ENCODE assay signal across 27 cellular contexts in the genomic region with DNA sequence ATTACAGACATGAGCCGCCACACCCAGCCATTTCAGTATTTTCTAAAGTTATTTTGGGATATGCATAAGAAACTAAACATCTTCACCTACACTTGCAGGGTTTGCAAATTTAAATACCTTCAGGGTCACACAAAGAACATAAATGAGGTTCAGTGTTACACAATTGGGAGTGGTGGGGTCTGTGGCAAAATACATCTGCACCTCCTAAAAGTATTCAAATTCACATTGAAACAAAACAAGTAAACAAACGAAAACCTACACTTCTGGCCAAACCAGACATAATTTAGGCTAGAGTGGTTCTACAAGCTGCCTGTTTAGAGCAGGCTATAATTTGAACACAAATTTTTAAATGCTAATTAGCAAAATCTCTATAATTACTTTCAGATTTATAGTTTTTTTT. TPM values are rescaled to one million over a fixed set of nuclear protein-coding genes. Genes with fewer than 3 reads are reported as not detected.
"Had no signal": no experiment of that assay in that cellular context is flagged by ENCODE, and none has a peak within 500 bp of the region (broad histone marks: within the 10 kb centered on the region; RNA-seq: fewer than 3 reads in every experiment).

No MANE protein-coding gene starts in this region.

- H3K9me3 ChIP-seq: stomach, suprapubic skin, testis, thoracic aorta, thyroid gland, tibial artery, tibial nerve, transverse colon, upper lobe of left lung, upper lobe of right lung, uterus, vagina had no signal

- H3K27ac ChIP-seq: suprapubic skin, testis, thoracic aorta, thyroid gland, tibial artery, tibial nerve, transverse colon, upper lobe of left lung, upper lobe of right lung, uterus, vagina had no signal

- H3K36me3 ChIP-seq: uterus had no signal

- H3K27me3 ChIP-seq: stomach, suprapubic skin, testis, thyroid gland, tibial artery, tibial nerve, transverse colon, upper lobe of left lung, upper lobe of right lung, uterus, vagina had no signal

- FAIRE-seq: urothelium cell line had no signal

- ATAC-seq: stimulated activated effector memory CD8-positive, alpha-beta T cell treated with anti-CD3 and anti-CD28 coated beads, Interleukin-12 subunit alpha, Interleukin-12 subunit beta, amount 100 ng/mL, for 72 hours; stimulated activated memory B cell treated with anti-CD40 and anti-IgM and Interleukin-4, amounts not matched to agents 10 μg/mL and 1 μg/mL and 100 μg/mL, for 72 hours; stimulated activated naive B cell treated with anti-CD40 and anti-IgM and Interleukin-4, amounts not matched to agents 10 μg/mL and 1 μg/mL and 100 μg/mL, for 72 hours; stimulated activated naive CD8-positive, alpha-beta T cell treated with anti-CD3 and anti-CD28 coated beads, Interleukin-15, amount 100 ng/mL, for 72 hours; stimulated activated naive CD8-positive, alpha-beta T cell treated with anti-CD3 and anti-CD28 coated beads, Interleukin-15, Interleukin-2, amounts not matched to agents 100 U/mL and 50 U/mL, for 24 hours; upper lobe of right lung had no signal

- DNase-seq: stimulated activated CD4-positive, alpha-beta T cell treated with anti-CD3 and anti-CD28 coated beads, Interleukin-2, amount 100 ng/mL, for 48 hours; stimulated activated CD4-positive, alpha-beta T cell treated with anti-CD3 and anti-CD28 coated beads, Interleukin-4, amount 100 ng/mL, for 1 hour; stimulated activated CD4-positive, alpha-beta T cell treated with anti-CD3 and anti-CD28 coated beads, Interleukin-4, amount 100 ng/mL, for 24 hours; stimulated activated CD4-positive, alpha-beta T cell treated with anti-CD3 and anti-CD28 coated beads, Interleukin-4, amount 100 ng/mL, for 4 hours; stimulated activated CD8-positive, alpha-beta memory T cell treated with anti-CD3 and anti-CD28 coated beads, Interleukin-4, amount 100 ng/mL, for 48 hours; stimulated activated naive B cell treated with anti-CD40 and anti-IgM and Interleukin-4, amounts not matched to agents 10 μg/mL and 1 μg/mL and 100 μg/mL, for 72 hours; stimulated activated naive CD4-positive, alpha-beta T cell; stimulated activated naive CD4-positive, alpha-beta T cell treated with Interleukin-2 at 50 U/mL for 16 hours; stimulated activated naive CD8-positive, alpha-beta T cell treated with anti-CD3 and anti-CD28 coated beads, Interleukin-15, amount 100 ng/mL, for 72 hours; stimulated activated naive CD8-positive, alpha-beta T cell treated with anti-CD3 and anti-CD28 coated beads, Interleukin-15, Interleukin-2, amounts not matched to agents 100 U/mL and 50 U/mL, for 24 hours; stomach; substantia nigra; tibial artery; transverse colon; trophoblast cell; upper lobe of left lung; upper lobe of right lung; uterus had no signal

- H3K4me3 ChIP-seq: suprapubic skin, testis, thoracic aorta, thyroid gland, tibial artery, tibial nerve, transverse colon, upper lobe of left lung, upper lobe of right lung, uterus, vagina had no signal

RNA-seq across cellular contexts. Expression of a gene that starts 37.8 kb away (rescaled TPM):
- total RNA-seq: suprapubic skin, vagina had no signal
